18 cellular contexts compared by ENCODE assay signal in the genomic region with DNA sequence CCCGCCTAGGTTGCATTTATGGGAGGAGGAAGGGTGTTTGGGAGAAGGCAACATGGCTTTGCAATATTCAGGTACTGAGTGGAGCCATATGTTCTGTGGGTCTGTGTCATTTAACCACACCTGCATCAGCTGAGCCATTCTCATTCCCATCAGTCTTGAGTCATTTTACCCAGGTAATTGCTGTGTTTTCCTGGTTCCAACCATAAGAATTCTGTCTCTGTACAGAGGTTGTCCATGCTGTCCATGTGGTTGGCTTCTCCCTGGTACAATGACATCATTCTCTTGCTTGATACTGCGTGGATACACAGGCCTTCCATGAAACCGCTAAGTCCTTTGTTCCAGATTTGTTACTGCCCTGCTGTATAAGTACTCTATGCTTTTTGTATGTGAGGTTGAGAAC.
"Had no signal": no experiment of that assay in that cellular context is flagged by ENCODE, and none has a peak within 500 bp of the region (broad histone marks: within the 10 kb centered on the region; RNA-seq: fewer than 3 reads in every experiment).

No MANE protein-coding gene starts in this region.

- H3K4me3 ChIP-seq: heart left ventricle, mucosa of descending colon, sigmoid colon, skin epidermis, stomach, thoracic aorta, transverse colon had no signal

- ATAC-seq: heart left ventricle; left lobe of liver; mucosa of descending colon; naive thymus-derived CD8-positive, alpha-beta T cell had no signal

- H3K4me1 ChIP-seq: heart left ventricle, sigmoid colon, stomach, transverse colon had no signal

- H3K9me3 ChIP-seq: heart left ventricle, mucosa of descending colon, sigmoid colon, thoracic aorta, transverse colon had no signal

- H3K27ac Mint-ChIP-seq: naive thymus-derived CD8-positive, alpha-beta T cell had no signal

- H3K27ac ChIP-seq: heart left ventricle, sigmoid colon, skin epidermis, stomach, thoracic aorta, transverse colon had no signal

- H3K36me3 ChIP-seq: heart left ventricle, sigmoid colon, stomach, thoracic aorta, transverse colon had no signal

- H3K4me3 Mint-ChIP-seq: naive thymus-derived CD8-positive, alpha-beta T cell; neural crest cell had no signal

- H3K9me3 Mint-ChIP-seq: naive thymus-derived CD8-positive, alpha-beta T cell; neural crest cell had no signal

- H3K4me1 Mint-ChIP-seq: neural crest cell had no signal

- DNase-seq: effector memory CD4-positive, alpha-beta T cell; foreskin melanocyte; heart left ventricle; hippocampal formation; kidney glomerular epithelial cell; mucosa of descending colon; naive thymus-derived CD8-positive, alpha-beta T cell; posterior cingulate gyrus; sigmoid colon; stimulated activated CD4-positive, alpha-beta T cell treated with anti-CD3 and anti-CD28 coated beads, Interleukin-2, amount 100 ng/mL, for 24 hours; stimulated activated naive CD4-positive, alpha-beta T cell; stomach; substantia nigra; transverse colon had no signal

- H3K27me3 Mint-ChIP-seq: naive thymus-derived CD8-positive, alpha-beta T cell had no signal

- H3K27me3 ChIP-seq: heart left ventricle, sigmoid colon, stomach, transverse colon had no signal
